Comparison of ENCODE assay signal across 8 cellular contexts in the genomic region with DNA sequence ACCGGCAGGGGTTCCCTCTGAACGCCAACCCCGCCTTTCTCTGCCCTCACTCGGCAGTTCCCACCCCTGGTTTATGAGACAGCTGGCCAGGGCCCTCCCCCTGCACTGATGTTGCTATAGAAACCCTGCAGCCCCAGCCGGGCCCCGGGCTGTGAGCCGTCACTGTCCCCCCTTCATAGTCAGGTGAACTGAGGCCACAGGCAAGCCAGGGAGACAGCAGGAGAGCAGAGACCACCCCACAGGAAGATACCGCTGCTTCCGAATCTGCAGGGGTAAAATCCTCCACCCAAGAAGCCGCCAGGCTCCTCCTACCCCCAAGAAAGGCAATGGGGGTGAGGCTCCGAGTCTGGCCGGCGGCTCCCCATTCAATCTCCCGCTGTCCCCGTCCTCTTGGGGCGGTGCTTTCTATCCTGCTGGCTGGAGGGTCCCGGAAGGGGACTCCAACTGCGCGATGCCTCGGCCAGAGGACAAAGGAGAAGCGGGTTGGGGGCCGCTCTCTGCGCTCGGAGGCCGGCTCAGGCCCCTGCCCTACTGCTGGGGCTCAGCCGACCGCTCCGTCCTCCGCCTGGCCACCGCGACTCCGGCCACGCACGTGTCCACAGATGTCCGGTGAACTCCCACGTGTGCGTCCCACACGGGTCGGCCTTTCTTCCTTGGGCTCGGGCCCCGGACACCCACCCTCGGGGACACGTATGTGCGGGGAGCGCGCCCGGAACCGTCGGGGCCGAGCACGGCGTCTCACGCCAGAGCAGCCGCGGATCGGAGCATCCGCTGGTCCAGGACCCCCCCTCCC. TPM values are rescaled to one million over a fixed set of nuclear protein-coding genes. Genes with fewer than 3 reads are reported as not detected.
A peak's percentile ranks its signal among the peaks of the same experiment; 100 is the strongest.
DNase-seq lines count a peak whose midpoint lies in the region; ATAC-seq and TF ChIP-seq lines count a peak whose summit lies in the region.

No MANE protein-coding gene starts in this region.

- no peaks in the 10 kb centered on the region for H3K27me3 ChIP-seq in adrenal gland
- H3K27me3 ChIP-seq in prostate gland (replicated peaks; ENCODE audit: insufficient read depth): no peaks in the 10 kb centered on the region
- H3K27me3 ChIP-seq in aorta (ENCODE audit: control insufficient read depth in 1 of 2, insufficient read depth in 2 of 2, low read length in 1 of 2): no peaks in the 10 kb centered on the region

- CTCF ChIA-PET in T-cell (lab: Charles Lee): interaction anchor here in 1 of 2 donors (1.3 kb wide), 1 partner anchor 19 kb away, joined by 3 read pairs; no protein-coding TSS in a partner anchor

- H3K4me3 ChIP-seq in GM08714 (ENCODE audit: low read length) (peak overlapping the region; percentile 67), adrenal gland (peak overlapping the region in 3 of 4 donors; percentile 11 to 88 (median 47)), prostate gland (peak overlapping the region; percentile 47 to 73), aorta (ENCODE audit: low read length in 2 of 2) (peak overlapping the region; percentile 45 to 54)

- 0 to 5% (median 1%) methylated on average over 6 to 57 of the region's 57 CpGs; no CpG with 5 or more reads in 1 of the 4 donors for WGBS in adrenal gland, 4 donors
- under 1% methylated on average over 57 of the region's 57 CpGs for WGBS in prostate gland
- WGBS in aorta, 2 donors: 0 to 1% methylated on average over 56 to 57 of the region's 57 CpGs

- no peaks in the 10 kb centered on the region for H3K9me3 ChIP-seq in adrenal gland (replicated peaks in 1 of 3)
- H3K9me3 ChIP-seq in prostate gland: no peaks in the 10 kb centered on the region
- H3K9me3 ChIP-seq in aorta (ENCODE audit: control insufficient read depth, low read length): no peaks in the 10 kb centered on the region

- TF ChIP-seq POLR2A in adrenal gland (IDR thresholded peaks at IDR 0.05) (no peak), prostate gland (IDR thresholded peaks at IDR 0.05) (no peak)

- H3K4me1 Mint-ChIP-seq in T-cell: peaks cover 10 to 21% (median 16%) of the 10 kb centered on the region in 3 donors

- H3K9me3 Mint-ChIP-seq in T-cell: no peaks in the 10 kb centered on the region

- H3K36me3 ChIP-seq in adrenal gland (replicated peaks in 1 of 2) (peaks cover 0 to 41% of the 10 kb centered on the region in 2 donors), prostate gland (no peaks in the 10 kb centered on the region), aorta (ENCODE audit: control insufficient read depth in 1 of 2, insufficient read depth in 2 of 2, low read length in 1 of 2) (no peaks in the 10 kb centered on the region)

- POLR2A ChIA-PET in T-cell (lab: Charles Lee): no interaction called here

- peak overlapping the region; percentile 79 to 89 (median 88) for H3K4me3 Mint-ChIP-seq in T-cell

- no peaks in the 10 kb centered on the region for H3K27me3 Mint-ChIP-seq in T-cell

- TF ChIP-seq CTCF in adrenal gland (IDR thresholded peaks at IDR 0.05) (no peak), prostate gland (IDR thresholded peaks at IDR 0.05) (no peak)

- intact Hi-C loops in adrenal gland (cut with DNase I): no loop called here
- intact Hi-C loops in left ventricle myocardium superior (cut with micrococcal nuclease): no loop called here
- intact Hi-C loops in prostate gland (cut with DNase I): no loop called here
- intact Hi-C loops in aorta (cut with DNase I): no loop called here

- H3K27ac ChIP-seq in adrenal gland: peak overlapping the region in 4 of 5 donors; percentile 59 to 85 (median 78)
- peak overlapping the region; percentile 81 to 86 for H3K27ac ChIP-seq in prostate gland
- H3K27ac ChIP-seq in aorta (ENCODE audit: low read depth in 1 of 2, low read length in 2 of 2): peak overlapping the region in 1 of 2 donors; percentile 11

- H3K27ac Mint-ChIP-seq in T-cell: peak overlapping the region; percentile 91

- H3K4me1 ChIP-seq in adrenal gland (replicated peaks in 1 of 2) (peaks cover 20 to 27% of the 10 kb centered on the region in 2 donors), prostate gland (replicated peaks) (peaks cover 16% of the 10 kb centered on the region), aorta (ENCODE audit: control insufficient read depth in 1 of 2, insufficient read depth in 2 of 2, low read length in 2 of 2) (no peaks in the 10 kb centered on the region)

- peak; percentile 49 for ATAC-seq in HG02759 (IDR thresholded peaks at IDR 0.05; ENCODE audit: unreplicated experiment)
- peak; percentile 53 to 63 (median 58) for ATAC-seq in T-cell (replicated peaks in 1 of 4)
- peak; percentile 57 for ATAC-seq in left ventricle myocardium superior
- peak; percentile 70 for ATAC-seq in aorta (ENCODE audit: low FRiP score)

- H3K36me3 Mint-ChIP-seq in T-cell: no peaks in the 10 kb centered on the region

- DNase-seq in NCI-H1436 (lab: John Stamatoyannopoulos, UW) (peak; percentile 75), T-cell (peak; percentile 39 to 80 (median 72)), adrenal gland (peak; percentile 65 to 88 (median 67)), left ventricle myocardium superior (peak; percentile 78), prostate gland (ENCODE audit: low spot score) (peak; percentile 63), aorta (peak; percentile 83 to 89)

RNA-seq across cellular contexts. Expression of a gene that starts 0.6 kb away (rescaled TPM):
- total RNA-seq in T-cell (10 to 100 TPM; 22.4 to 37.4 (median 35.1) TPM), adrenal gland (10 to 100 TPM in 7 of 8 donors, 1 to 10 TPM in 1; 8.2 to 41.3 (median 17.6) TPM), left ventricle myocardium superior (3.5 TPM), prostate gland (10 to 100 TPM; 21.2 to 43.2 TPM), aorta (10 to 100 TPM; 10.1 to 12.9 TPM)
- polyA plus RNA-seq in adrenal gland (10 to 100 TPM in 2 of 3 donors, 1 to 10 TPM in 1; 7.7 to 18.8 (median 14.0) TPM), aorta (1 to 10 TPM; 3.2 to 5.6 TPM)

RNA-seq across cellular contexts. Expression of a gene that starts 7.5 kb away (rescaled TPM):
- total RNA-seq in T-cell (10 to 100 TPM; 31.1 to 46.6 (median 39.1) TPM), adrenal gland (10 to 100 TPM in 4 of 8 donors, 1 to 10 TPM in 4; 5.9 to 28.8 (median 12.4) TPM), left ventricle myocardium superior (8.5 TPM), prostate gland (10 to 100 TPM; 15.3 to 60.5 TPM), aorta (10 to 100 TPM in 1 of 2 donors, 1 to 10 TPM in 1; 8.5 to 14.7 TPM)
- polyA plus RNA-seq in adrenal gland (100 to 1,000 TPM in 1 of 3 donors, 10 to 100 TPM in 1, under 1 TPM in 1; 0.93 to 110 (median 51.7) TPM), aorta (10 to 100 TPM; 15.3 to 71.4 TPM)

RNA-seq across cellular contexts. Expression of a gene that starts 7.6 kb away (rescaled TPM):
- total RNA-seq in T-cell: under 1 TPM in 3 of 5 donors, not detected in 2; 0.18 to 0.28 (median 0.20) TPM
- total RNA-seq in adrenal gland: 1 to 10 TPM in 3 of 8 donors, under 1 TPM in 1, not detected in 4; 0.42 to 4.9 (median 3.0) TPM
- 10 to 100 TPM in 1 of 3 donors, 1 to 10 TPM in 2; 1.6 to 14.5 (median 4.2) TPM for polyA plus RNA-seq in adrenal gland
- not detected for total RNA-seq in left ventricle myocardium superior
- 1 to 10 TPM in 1 of 2 donors, under 1 TPM in 1; 0.18 to 1.6 TPM for total RNA-seq in prostate gland
- not detected for total RNA-seq in aorta
- under 1 TPM in 1 of 2 donors, not detected in 1; 0.10 TPM for polyA plus RNA-seq in aorta

RNA-seq across cellular contexts. Expression of a gene that starts 12.3 kb away (rescaled TPM):
- total RNA-seq in T-cell (1,000 to 10,000 TPM; 4,736 to 5,826 (median 5,260) TPM), adrenal gland (1,000 to 10,000 TPM in 4 of 8 donors, 100 to 1,000 TPM in 4; 190 to 2,046 (median 1,187) TPM), left ventricle myocardium superior (942 TPM), prostate gland (100 to 1,000 TPM; 431 to 906 TPM), aorta (1,000 to 10,000 TPM; 1,300 to 1,387 TPM)
- polyA plus RNA-seq in adrenal gland (1,000 to 10,000 TPM in 2 of 3 donors, 100 to 1,000 TPM in 1; 496 to 2,473 (median 1,460) TPM), aorta (1,000 to 10,000 TPM; 1,256 to 1,452 TPM)

RNA-seq across cellular contexts. Expression of a gene that starts 20.2 kb away (rescaled TPM):
- 10 to 100 TPM; 40.8 to 73.5 (median 70.2) TPM for total RNA-seq in T-cell
- total RNA-seq in adrenal gland: 100 to 1,000 TPM in 4 of 8 donors, 10 to 100 TPM in 4; 43.3 to 156 (median 96.9) TPM
- polyA plus RNA-seq in adrenal gland: 100 to 1,000 TPM in 1 of 3 donors, 10 to 100 TPM in 2; 20.3 to 176 (median 49.3) TPM
- 23.1 TPM for total RNA-seq in left ventricle myocardium superior
- 10 to 100 TPM; 29.9 to 72.3 TPM for total RNA-seq in prostate gland
- 10 to 100 TPM; 36.1 to 52.7 TPM for total RNA-seq in aorta
- 10 to 100 TPM in 1 of 2 donors, 1 to 10 TPM in 1; 9.6 to 32.5 TPM for polyA plus RNA-seq in aorta
